In the genomic region with DNA sequence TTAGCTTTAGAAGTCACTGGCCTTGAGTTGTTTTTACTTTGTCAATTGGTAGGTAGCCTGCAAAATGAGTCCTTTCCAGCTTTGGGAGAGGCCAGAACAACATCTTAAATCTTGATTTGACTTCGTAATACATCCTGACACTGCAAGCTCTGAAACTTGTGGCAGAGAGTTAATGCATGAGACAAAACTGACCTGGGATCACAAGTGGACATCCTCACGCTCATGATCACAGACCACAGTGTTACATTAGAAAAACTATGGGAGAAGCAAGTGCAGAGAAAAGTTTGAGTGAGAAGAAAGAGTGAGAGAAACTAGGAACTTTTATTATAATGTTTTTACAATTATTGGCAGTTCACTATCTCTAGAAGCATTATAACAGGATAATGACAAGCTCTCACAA, we compare ENCODE assay signal across 11 cellular contexts.
A peak's percentile ranks its signal among the peaks of the same experiment; 100 is the strongest.
DNase-seq lines count a peak whose midpoint lies in the region; ATAC-seq and TF ChIP-seq lines count a peak whose summit lies in the region.
"Had no signal": no experiment of that assay in that cellular context is flagged by ENCODE, and none has a peak within 500 bp of the region (broad histone marks: within the 10 kb centered on the region; RNA-seq: fewer than 3 reads in every experiment).

No MANE protein-coding gene starts in this region.

- H3K4me3 Mint-ChIP-seq in endothelial cell (ENCODE audit: unreplicated experiment): no peak overlapping the region
- H3K4me3 Mint-ChIP-seq: activated CD8-positive, alpha-beta memory T cell treated with anti-CD3 and anti-CD28 coated beads, Interleukin-2, amount 10 ng/mL, durations not matched to agents 7 days and 5 days; natural killer cell treated with Interleukin-12 subunit alpha and Interleukin-12 subunit beta and Interleukin-15 and Interleukin-18, amount 100 ng/mL, for 72 hours had no signal

- no peaks in the 10 kb centered on the region for H3K79me2 ChIP-seq in mesendoderm (ENCODE audit: control insufficient read depth, insufficient read depth, low read length)

- no peaks in the 10 kb centered on the region for H3K9me3 Mint-ChIP-seq in endothelial cell (ENCODE audit: unreplicated experiment)
- H3K9me3 Mint-ChIP-seq: natural killer cell treated with Interleukin-12 subunit alpha and Interleukin-12 subunit beta and Interleukin-15 and Interleukin-18, amount 100 ng/mL, for 72 hours had no signal

- no peak overlapping the region for H2AK5ac ChIP-seq in mesendoderm (ENCODE audit: low read length)

- peak overlapping the region; percentile 56; the same call in 1 of the 2 replicates for H3K9ac ChIP-seq in HUES64 (ENCODE audit: low read depth, low read length)
- H3K9ac ChIP-seq in mesendoderm (ENCODE audit: low read length): no peak overlapping the region

- H2BK15ac ChIP-seq in mesendoderm (replicated peaks; ENCODE audit: low read depth): peak overlapping the region; percentile 45

- in situ Hi-C loops in GM13977 (cut with MboI; ENCODE audit: low pct_unique_long_range_greater_than_20kb, low sequenced_read_pairs, unreplicated experiment): no loop called here

- 90% methylated on average over 2 of the region's 2 CpGs for WGBS in HUES64
- WGBS in mesendoderm (ENCODE audit: extremely low coverage, insufficient coverage, low lambda C conversion rate): no CpG with 5 or more reads among the region's 2 CpGs

- H3K36me3 Mint-ChIP-seq in endothelial cell (ENCODE audit: low read depth, unreplicated experiment): no peaks in the 10 kb centered on the region
- H3K36me3 Mint-ChIP-seq: activated CD8-positive, alpha-beta memory T cell treated with anti-CD3 and anti-CD28 coated beads, Interleukin-2, amount 10 ng/mL, durations not matched to agents 7 days and 5 days; natural killer cell treated with Interleukin-12 subunit alpha and Interleukin-12 subunit beta and Interleukin-15 and Interleukin-18, amount 100 ng/mL, for 72 hours had no signal

- H3K27ac Mint-ChIP-seq in endothelial cell (ENCODE audit: unreplicated experiment): peak overlapping the region; percentile 64
- H3K27ac Mint-ChIP-seq: activated CD8-positive, alpha-beta memory T cell treated with anti-CD3 and anti-CD28 coated beads, Interleukin-2, amount 10 ng/mL, durations not matched to agents 7 days and 5 days; natural killer cell treated with Interleukin-12 subunit alpha and Interleukin-12 subunit beta and Interleukin-15 and Interleukin-18, amount 100 ng/mL, for 72 hours had no signal

- TF ChIP-seq CTCF in endothelial cell (IDR thresholded peaks at IDR 0.05; ENCODE audit: unreplicated experiment) (no peak), GM13977 (IDR thresholded peaks at IDR 0.05; ENCODE audit: extremely low read depth, insufficient read depth, missing control alignments) (no peak)

- H3K4ac ChIP-seq in mesendoderm (ENCODE audit: low read depth, low read length): no peak overlapping the region

- no peaks in the 10 kb centered on the region for H3K27me3 ChIP-seq in HUES64 (ENCODE audit: insufficient read depth, low read length)
- H3K27me3 ChIP-seq in mesendoderm (ENCODE audit: insufficient read depth, low read length, poor library complexity): no peaks in the 10 kb centered on the region

- H3K79me1 ChIP-seq in mesendoderm (ENCODE audit: low read length): no peaks in the 10 kb centered on the region

- no peaks in the 10 kb centered on the region for H3K36me3 ChIP-seq in HUES64 (ENCODE audit: insufficient read depth, low read length)
- no peaks in the 10 kb centered on the region for H3K36me3 ChIP-seq in mesendoderm (ENCODE audit: control insufficient read depth, insufficient read depth, low read length)

- H3K4me1 Mint-ChIP-seq in endothelial cell (ENCODE audit: unreplicated experiment): peaks cover 7% of the 10 kb centered on the region
- H3K4me1 Mint-ChIP-seq: activated CD8-positive, alpha-beta memory T cell treated with anti-CD3 and anti-CD28 coated beads, Interleukin-2, amount 10 ng/mL, durations not matched to agents 7 days and 5 days had no signal

- H3K56ac ChIP-seq in mesendoderm (ENCODE audit: low read length): no peak overlapping the region

- no peak overlapping the region for H2BK5ac ChIP-seq in mesendoderm (ENCODE audit: low read length)

- H3K4me2 ChIP-seq in mesendoderm (ENCODE audit: low read length): no peak overlapping the region

- peak overlapping the region; percentile 13 for H4K8ac ChIP-seq in mesendoderm (ENCODE audit: low read depth, low read length)

- H3K4me3 ChIP-seq in HUES64 (ENCODE audit: low read length) (no peak overlapping the region), mesendoderm (ENCODE audit: low read length) (no peak overlapping the region)

- no peaks in the 10 kb centered on the region for H3K27me3 Mint-ChIP-seq in endothelial cell (ENCODE audit: unreplicated experiment)
- H3K27me3 Mint-ChIP-seq: activated CD8-positive, alpha-beta memory T cell treated with anti-CD3 and anti-CD28 coated beads, Interleukin-2, amount 10 ng/mL, durations not matched to agents 7 days and 5 days; natural killer cell treated with Interleukin-12 subunit alpha and Interleukin-12 subunit beta and Interleukin-15 and Interleukin-18, amount 100 ng/mL, for 72 hours had no signal

- H2BK120ac ChIP-seq in mesendoderm (ENCODE audit: low read depth, low read length): no peak overlapping the region

- H3K4me1 ChIP-seq in HUES64 (ENCODE audit: insufficient read depth, low read length) (peaks cover 39% of the 10 kb centered on the region), mesendoderm (ENCODE audit: control insufficient read depth, low read depth, low read length) (peaks cover 4% of the 10 kb centered on the region)

- H4K5ac ChIP-seq in mesendoderm (ENCODE audit: low read length): no peak overlapping the region

- H3K27ac ChIP-seq in HUES64 (ENCODE audit: low read depth, low read length) (peak overlapping the region; percentile 68), mesendoderm (ENCODE audit: low read depth, low read length) (no peak overlapping the region)

- no peak overlapping the region for H3K23ac ChIP-seq in mesendoderm (ENCODE audit: low read length)

- ATAC-seq in HG03439 (IDR thresholded peaks at IDR 0.05; ENCODE audit: unreplicated experiment): no peak
- ATAC-seq: activated CD8-positive, alpha-beta memory T cell treated with anti-CD3 and anti-CD28 coated beads, Interleukin-2, amount 10 ng/mL, durations not matched to agents 7 days and 5 days; natural killer cell treated with Interleukin-12 subunit alpha and Interleukin-12 subunit beta and Interleukin-15 and Interleukin-18, amount 100 ng/mL, for 72 hours had no signal

- H3K9me3 ChIP-seq in HUES64 (ENCODE audit: insufficient read depth, low read depth, low read length): no peaks in the 10 kb centered on the region

- DNase-seq in endothelial cell (ENCODE audit: low spot score): no peak
- DNase-seq in mesendoderm: no peak
- peak; percentile 56 for DNase-seq in superior temporal gyrus (ENCODE audit: extremely low spot score)
- no peak for DNase-seq in OCI-M2 (lab: John Stamatoyannopoulos, UW; ENCODE audit: unreplicated experiment)
- no peak for DNase-seq in NCI-H524 treated with DMSO at 0.1 percent for 48 hours (lab: John Stamatoyannopoulos, UW)
- DNase-seq in GM13977 (ENCODE audit: low spot score): no peak
- DNase-seq: activated CD8-positive, alpha-beta memory T cell treated with anti-CD3 and anti-CD28 coated beads, Interleukin-2, amount 10 ng/mL, durations not matched to agents 7 days and 5 days; NCI-H446 treated with DMSO at 0.1 percent for 48 hours had no signal

- peak overlapping the region; percentile 14 for H3K18ac ChIP-seq in mesendoderm (ENCODE audit: low read length)
